In the genomic region with DNA sequence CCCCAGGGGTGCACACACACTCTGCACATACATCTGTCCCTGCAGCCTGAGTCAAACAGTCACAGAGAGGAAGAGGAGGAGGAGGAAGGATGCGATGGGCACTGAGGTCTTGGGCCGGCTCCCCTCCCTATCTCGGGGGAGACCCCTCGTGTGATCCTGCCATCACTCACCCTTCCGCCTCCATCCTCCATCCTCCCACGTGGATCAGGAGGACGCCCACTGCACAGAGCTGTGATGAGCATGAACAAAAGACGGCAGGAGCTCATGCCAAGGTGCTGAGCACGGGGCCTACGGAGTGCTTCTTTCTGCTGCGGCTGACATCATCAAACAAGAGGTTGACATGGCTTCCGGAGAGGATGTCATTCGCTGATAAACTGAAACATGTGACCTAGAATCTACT, we compare ENCODE assay signal across 1 cellular context.
TF ChIP-seq lines count a peak whose summit lies in the region.

No MANE protein-coding gene starts in this region.

TF ChIP-seq in K562, 482 proteins besides CTCF, POLR2A, EP300 and RAD21 (continued from another document):
- TF ChIP-seq ATF3 (IDR thresholded peaks at IDR 0.05) = peak; percentile 13; the same call in 1 of the 2 replicates
- no peak for TF ChIP-seq ATF3 (CRISPR knock-in tag; conservative IDR thresholded peaks at IDR 0.05)
- TF ChIP-seq, protein P1, sequence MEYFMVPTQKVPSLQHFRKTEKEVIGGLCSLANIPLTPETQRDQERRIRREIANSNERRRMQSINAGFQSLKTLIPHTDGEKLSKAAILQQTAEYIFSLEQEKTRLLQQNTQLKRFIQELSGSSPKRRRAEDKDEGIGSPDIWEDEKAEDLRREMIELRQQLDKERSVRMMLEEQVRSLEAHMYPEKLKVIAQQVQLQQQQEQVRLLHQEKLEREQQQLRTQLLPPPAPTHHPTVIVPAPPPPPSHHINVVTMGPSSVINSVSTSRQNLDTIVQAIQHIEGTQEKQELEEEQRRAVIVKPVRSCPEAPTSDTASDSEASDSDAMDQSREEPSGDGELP (CRISPR knock-in tag; IDR thresholded peaks at IDR 0.05; ENCODE audit: borderline replicate concordance) = no peak
- TF ChIP-seq ZNF584 (CRISPR knock-in tag; IDR thresholded peaks at IDR 0.05; ENCODE audit: low read depth) = 0 out of 2 replicates have a peak, but pooled peaks have one; percentile 68
